ENCODE assay signal across 8 cellular contexts in genomic region chr4:56786955-56787354, GRCh38. TPM values are rescaled to one million over a fixed set of nuclear protein-coding genes. Genes with fewer than 3 reads are reported as not detected.
DNase-seq lines count a peak whose midpoint lies in the region; ATAC-seq and TF ChIP-seq lines count a peak whose summit lies in the region.
"Had no signal": no experiment of that assay in that cellular context is flagged by ENCODE, and none has a peak within 500 bp of the region (broad histone marks: within the 10 kb centered on the region; RNA-seq: fewer than 3 reads in every experiment).

No MANE protein-coding gene starts in this region.

- no peak for ATAC-seq in GM18519 (IDR thresholded peaks at IDR 0.05; ENCODE audit: low FRiP score, unreplicated experiment)

- H3K27ac ChIP-seq in adrenal gland (peak overlapping the region in 2 of 5 donors; percentile 63 to 76), spleen (peak overlapping the region in 6 of 8 donors; percentile 39 to 66 (median 50))

- intact Hi-C loops in adrenal gland (cut with DNase I) (no loop called here), spleen (cut with DNase I; ENCODE audit: low total_unique reads) (no loop called here)

- H3K27me3 ChIP-seq in adrenal gland, result no peaks in the 10 kb centered on the region
- H3K27me3 ChIP-seq in spleen (replicated peaks in 1 of 7), result no peaks in the 10 kb centered on the region

- no peak for TF ChIP-seq CTCF in adrenal gland (IDR thresholded peaks at IDR 0.05)
- TF ChIP-seq CTCF in spleen (IDR thresholded peaks at IDR 0.05 in 8 of 11, conservative IDR thresholded peaks at IDR 0.05 in 3 of 11), result no peak

- TF ChIP-seq POLR2A in adrenal gland (IDR thresholded peaks at IDR 0.05) (no peak), spleen (IDR thresholded peaks at IDR 0.05) (no peak)

- 14 to 35% (median 22%) methylated on average over 9 of the region's 9 CpGs for WGBS in adrenal gland, 4 donors
- WGBS in spleen, 5 donors, result 38 to 69% (median 61%) methylated on average over 9 of the region's 9 CpGs

- H3K4me1 ChIP-seq in adrenal gland (replicated peaks in 1 of 2), result no peaks in the 10 kb centered on the region
- peaks cover 0 to 10% (median 0%) of the 10 kb centered on the region in 6 donors for H3K4me1 ChIP-seq in spleen

- H3K36me3 ChIP-seq in adrenal gland (replicated peaks in 1 of 2) (no peaks in the 10 kb centered on the region), spleen (no peaks in the 10 kb centered on the region)

- DNase-seq in HS-5 (ENCODE audit: low read depth) (peak; percentile 45), adrenal gland (peak; percentile 31 to 80 (median 56)), iPS-NIHi11 (ENCODE audit: low spot score) (peak; percentile 25), spleen (no peak), T-helper 1 cell (no peak), NCI-H2196 (lab: John Stamatoyannopoulos, UW; ENCODE audit: unreplicated experiment) (no peak)

- no peaks in the 10 kb centered on the region for H3K9me3 ChIP-seq in adrenal gland (replicated peaks in 1 of 3)
- peaks cover 0 to 8% (median 0%) of the 10 kb centered on the region in 8 donors for H3K9me3 ChIP-seq in spleen

- H3K4me3 ChIP-seq in adrenal gland (no peak overlapping the region), spleen (no peak overlapping the region)

RNA-seq across cellular contexts. Expression of gene SPINK2, which starts 34.5 kb away (rescaled TPM):
- total RNA-seq in adrenal gland (not detected), spleen (1 to 10 TPM in 4 of 7 donors, under 1 TPM in 1, not detected in 2; 0.88 to 8.2 (median 1.1) TPM)
- polyA plus RNA-seq in adrenal gland (not detected), spleen (1 to 10 TPM; 1.4 to 3.1 (median 2.3) TPM)
- total RNA-seq: frontal cortex had no signal

Comparison
In these comparisons a context has a peak if more than half of its experiments do, and no peak if none do; other contexts are left out.
1. DNase-seq: peak in HS-5 (single experiment), adrenal gland (7 of 7) and iPS-NIHi11 (single experiment); none in spleen (single experiment), T-helper 1 cell (0 of 5) and NCI-H2196 (single experiment).